7 cellular contexts compared by ENCODE assay signal in the genomic region with DNA sequence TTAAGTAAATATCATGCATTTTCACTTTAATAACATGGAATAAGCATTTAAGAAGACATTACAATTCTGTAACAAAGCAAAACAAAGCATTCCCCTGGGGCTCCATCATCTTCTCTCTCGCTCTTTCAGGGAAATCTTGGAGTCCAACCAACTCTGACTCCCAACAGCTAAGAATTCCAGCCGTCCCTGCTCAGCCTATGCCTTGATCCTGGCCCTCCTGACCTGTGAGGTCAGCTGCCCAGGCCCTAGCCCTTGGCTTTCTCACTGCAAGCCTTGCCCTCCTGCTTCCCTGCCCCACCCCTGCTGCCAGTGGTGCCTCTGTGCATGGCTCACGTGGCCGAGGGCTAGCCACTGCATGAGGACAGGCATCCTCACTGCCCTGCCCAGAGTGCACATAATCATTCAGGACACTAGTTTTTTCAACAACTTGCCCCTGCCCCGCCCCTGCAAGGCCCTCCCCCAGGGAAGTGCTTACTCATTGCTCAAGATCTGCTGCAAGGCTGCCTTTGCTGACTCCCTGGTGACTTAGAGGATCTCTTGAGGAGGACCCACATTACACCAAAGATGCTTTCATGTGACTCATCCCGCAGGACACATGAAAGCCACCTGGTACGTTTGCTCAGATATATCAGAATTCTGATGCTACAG. TPM values are rescaled to one million over a fixed set of nuclear protein-coding genes. Genes with fewer than 3 reads are reported as not detected.
DNase-seq lines count a peak whose midpoint lies in the region; ATAC-seq and TF ChIP-seq lines count a peak whose summit lies in the region.

No MANE protein-coding gene starts in this region.

- H3K27me3 ChIP-seq in H9 (ENCODE audit: insufficient read depth, low read length) (no peaks in the 10 kb centered on the region), SJSA1 (replicated peaks) (no peaks in the 10 kb centered on the region), esophagus squamous epithelium (no peaks in the 10 kb centered on the region)

- H4K5ac ChIP-seq in H9 (ENCODE audit: insufficient read length, low read depth, low read length): no peak overlapping the region

- no peak overlapping the region for H3T11ph ChIP-seq in H9 (ENCODE audit: low read length)

- H2BK120ac ChIP-seq in H9 (ENCODE audit: low read depth, low read length, poor library complexity, severe bottlenecking): no peak overlapping the region

- H3K56ac ChIP-seq in H9 (ENCODE audit: insufficient read length, low read depth, low read length): no peak overlapping the region

- H4K91ac ChIP-seq in H9 (ENCODE audit: insufficient read length, low read depth, low read length): no peak overlapping the region

- no peaks in the 10 kb centered on the region for H3K79me1 ChIP-seq in H9 (ENCODE audit: insufficient read depth, low read depth, low read length, poor library complexity, severe bottlenecking)

- H2BK5ac ChIP-seq in H9 (ENCODE audit: insufficient read length, low read length): no peak overlapping the region

- WGBS in H9 (ENCODE audit: extremely low coverage, insufficient read length, low lambda C conversion rate): no CpG with 5 or more reads among the region's 7 CpGs
- 42 to 69% methylated on average over 6 of the region's 7 CpGs for WGBS in esophagus squamous epithelium, 2 donors

- ATAC-seq in HG03139 (IDR thresholded peaks at IDR 0.05; ENCODE audit: unreplicated experiment): no peak

- no peak for TF ChIP-seq POLR2A in esophagus squamous epithelium (IDR thresholded peaks at IDR 0.05)

- H2AK5ac ChIP-seq in H9 (ENCODE audit: insufficient read length, low read length): no peak overlapping the region

- no peaks in the 10 kb centered on the region for H4K20me1 ChIP-seq in H9 (ENCODE audit: control insufficient read depth, insufficient read depth, insufficient read length)

- H3K36me3 ChIP-seq in SJSA1 (peaks cover 84% of the 10 kb centered on the region), esophagus squamous epithelium (peaks cover 28 to 100% (median 51%) of the 10 kb centered on the region in 3 donors)

- no peaks in the 10 kb centered on the region for H3K27me3 Mint-ChIP-seq in H9 (ENCODE audit: low read depth)

- no peaks in the 10 kb centered on the region for H3K23me2 ChIP-seq in H9 (ENCODE audit: insufficient read length, low read depth, low read length, poor library complexity, severe bottlenecking)

- H3K4ac ChIP-seq in H9 (ENCODE audit: low read depth, low read length): no peak overlapping the region

- H3K4me1 ChIP-seq in H9 (ENCODE audit: insufficient read depth, low read length) (no peaks in the 10 kb centered on the region; the same call in 1 of the 2 replicates), SJSA1 (replicated peaks) (peaks cover 14% of the 10 kb centered on the region), esophagus squamous epithelium (peaks cover 0 to 10% (median 0%) of the 10 kb centered on the region in 3 donors)

- no peak overlapping the region for H2AFZ ChIP-seq in H9 (ENCODE audit: low read length)

- no peak overlapping the region for H3K14ac ChIP-seq in H9 (ENCODE audit: insufficient read depth, low read length)

- H3K9me3 ChIP-seq in H9 (ENCODE audit: control insufficient read depth, low read depth, low read length) (no peaks in the 10 kb centered on the region), SJSA1 (replicated peaks) (no peaks in the 10 kb centered on the region), esophagus squamous epithelium (no peaks in the 10 kb centered on the region)

- no peak overlapping the region for H2BK20ac ChIP-seq in H9 (ENCODE audit: low read depth, low read length, poor library complexity, severe bottlenecking)

- no peak overlapping the region for H3K9ac ChIP-seq in H9 (ENCODE audit: extremely low read depth, insufficient read length, low read length)

- peaks cover 32 to 83% (median 73%) of the 10 kb centered on the region in 3 experiments; a peak in 6 of 7 replicates for H3K36me3 Mint-ChIP-seq in H9 (ENCODE audit: insufficient read depth in 1 of 3, low read depth in 3 of 3)

- H2BK15ac ChIP-seq in H9 (ENCODE audit: low read depth, low read length): no peak overlapping the region

- peaks cover 5 to 10% of the 10 kb centered on the region in 2 experiments; a peak in 2 of 4 replicates for H3K4me1 Mint-ChIP-seq in H9

- H4K8ac ChIP-seq in H9 (replicated peaks; ENCODE audit: insufficient read length, low read depth, low read length): no peak overlapping the region

- peaks cover 2 to 7% of the 10 kb centered on the region in 2 experiments; a peak in 2 of 5 replicates for H3K9me3 Mint-ChIP-seq in H9

- intact Hi-C loops in esophagus squamous epithelium (cut with DNase I): no loop called here

- H3K27ac ChIP-seq in H9 (ENCODE audit: insufficient read length, low read depth, low read length) (no peak overlapping the region), SJSA1 (0 out of 2 replicates have a peak overlapping the region, but pooled peaks have one; percentile 5), esophagus squamous epithelium (peak overlapping the region in 1 of 4 donors; percentile 30)

- DNase-seq in H9 (peak; percentile 34), SJSA1 (ENCODE audit: low read depth in 1 of 2, low spot score in 2 of 2) (peak; percentile 64 to 86), fibroblast of mammary gland (ENCODE audit: low read depth) (peak; percentile 98), skeletal muscle cell (ENCODE audit: low read depth) (peak; percentile 66), NCI-H345 treated with DMSO at 0.1 percent for 48 hours (lab: John Stamatoyannopoulos, UW; ENCODE audit: unreplicated experiment) (no peak), esophagus squamous epithelium (lab: John Stamatoyannopoulos, UW) (no peak)

- no peak for TF ChIP-seq CTCF in H9 (conservative IDR thresholded peaks at IDR 0.05)
- no peak for TF ChIP-seq CTCF in fibroblast of mammary gland (conservative IDR thresholded peaks at IDR 0.05; ENCODE audit: control insufficient read depth, insufficient read depth, low read depth, low read length)
- TF ChIP-seq CTCF in esophagus squamous epithelium (IDR thresholded peaks at IDR 0.05): no peak

- no peaks in the 10 kb centered on the region for H3K79me2 ChIP-seq in H9 (ENCODE audit: insufficient read depth, low read length)

- H3K27ac Mint-ChIP-seq in H9: peak overlapping the region; percentile 65 to 91 (median 81); a peak in 5 of 7 replicates

- H3K4me3 ChIP-seq in SJSA1: no peak overlapping the region
- no peak overlapping the region for H3K4me3 ChIP-seq in fibroblast of mammary gland (ENCODE audit: control insufficient read depth, low read depth, low read length)
- H3K4me3 ChIP-seq in skeletal muscle cell (ENCODE audit: low read depth, low read length): no peak overlapping the region
- H3K4me3 ChIP-seq in esophagus squamous epithelium: no peak overlapping the region

- H3K4me2 ChIP-seq in H9 (ENCODE audit: insufficient read depth, insufficient read length, low read length): no peak overlapping the region

- no peak overlapping the region for H3K18ac ChIP-seq in H9 (ENCODE audit: insufficient read length, low read depth, low read length)

- no peak overlapping the region for H3K4me3 Mint-ChIP-seq in H9

- no peak overlapping the region for H2BK12ac ChIP-seq in H9 (ENCODE audit: insufficient read length, low read depth, low read length)

- no peak overlapping the region for H3K23ac ChIP-seq in H9 (ENCODE audit: insufficient read length, low read depth, low read length)

RNA-seq across cellular contexts. Expression of a gene that starts 37.6 kb away (rescaled TPM):
- 20.4 and 23.2 TPM in 2 replicates for total RNA-seq in H9 (2021)
- total RNA-seq in SJSA1 (2014; rRNA removed; shearing (Covaris generic)): 20.2 and 22.4 TPM in 2 replicates
- total RNA-seq in esophagus squamous epithelium: 10 to 100 TPM; 16.6 to 41.2 (median 28.0) TPM

RNA-seq across cellular contexts. Expression of a gene that starts 50.1 kb away (rescaled TPM):
- total RNA-seq in H9 (2021) (27.4 and 28.2 TPM in 2 replicates), esophagus squamous epithelium (10 to 100 TPM in 2 of 4 donors, 1 to 10 TPM in 2; 6.0 to 17.7 (median 10.2) TPM)
- 10.1 and 10.9 TPM in 2 replicates for total RNA-seq in SJSA1 (2014; rRNA removed; shearing (Covaris generic))

Comparison
In these comparisons a context has a peak if more than half of its experiments do, and no peak if none do; other contexts are left out.
1. DNase-seq: peak in H9 (single experiment), SJSA1 (2 of 2), fibroblast of mammary gland (single experiment) and skeletal muscle cell (single experiment); none in NCI-H345 treated with DMSO at 0.1 percent for 48 hours (single experiment) and esophagus squamous epithelium (single experiment).